ENCODE assay signal across 18 cellular contexts in the genomic region with DNA sequence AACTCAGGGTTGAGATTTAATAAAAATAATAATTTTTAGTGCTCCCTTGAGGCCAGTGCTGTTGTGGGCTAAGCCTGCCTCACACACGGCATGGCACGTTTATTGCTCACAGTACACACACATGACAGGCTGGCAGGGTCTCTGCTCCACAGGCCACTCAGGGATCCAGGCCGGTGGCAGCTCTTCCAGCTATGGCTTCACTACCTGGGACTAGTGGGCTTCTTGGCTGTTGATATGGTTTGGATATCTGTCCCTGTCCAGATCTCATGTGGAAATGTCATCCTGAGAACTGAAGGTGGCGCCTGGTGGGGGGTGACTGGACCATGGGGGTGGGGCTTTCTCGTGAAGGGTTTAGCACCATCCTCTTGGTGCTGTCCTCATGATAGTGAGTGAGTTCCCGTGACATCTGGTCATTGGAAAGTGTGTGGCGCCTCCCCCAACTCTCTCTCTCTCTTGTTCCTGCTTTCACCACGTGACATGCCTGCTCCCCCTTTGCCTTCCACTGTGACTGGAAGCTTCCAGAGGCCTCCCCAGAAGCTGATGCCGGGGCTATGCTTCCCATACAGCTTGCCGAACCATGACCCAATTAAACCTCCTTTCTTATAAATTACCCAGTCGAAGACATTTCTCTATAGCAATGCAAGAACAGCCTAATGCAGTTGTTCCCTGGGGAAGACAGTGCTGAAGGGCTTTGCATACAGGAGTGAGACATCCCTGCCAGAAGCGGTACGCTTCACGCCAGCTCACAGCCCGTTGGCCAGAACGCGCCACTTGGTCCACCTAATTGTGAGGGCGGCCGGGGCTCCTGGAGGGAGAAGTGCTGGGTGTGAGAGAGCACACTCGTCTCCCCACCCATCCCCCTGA.
"Had no signal": no experiment of that assay in that cellular context is flagged by ENCODE, and none has a peak within 500 bp of the region (broad histone marks: within the 10 kb centered on the region; RNA-seq: fewer than 3 reads in every experiment).

No MANE protein-coding gene starts in this region.

- H3K36me3 ChIP-seq: colonic mucosa, esophagus squamous epithelium, gastroesophageal sphincter, neutrophil, right lobe of liver, stomach, thoracic aorta, transverse colon had no signal

- H3K9me3 ChIP-seq: colonic mucosa, esophagus squamous epithelium, neutrophil, right lobe of liver, thoracic aorta, transverse colon had no signal

- H3K36me3 Mint-ChIP-seq: natural killer cell treated with Interleukin-12 subunit alpha and Interleukin-12 subunit beta and Interleukin-15 and Interleukin-18, amount 100 ng/mL, for 72 hours had no signal

- H3K27me3 ChIP-seq: colonic mucosa, neutrophil, right lobe of liver, transverse colon had no signal

- H3K9me3 Mint-ChIP-seq: natural killer cell treated with Interleukin-12 subunit alpha and Interleukin-12 subunit beta and Interleukin-15 and Interleukin-18, amount 100 ng/mL, for 72 hours had no signal

- H3K27ac ChIP-seq: colonic mucosa, esophagus squamous epithelium, gastroesophageal sphincter, neutrophil, right lobe of liver, skin epidermis, stomach, thoracic aorta, transverse colon had no signal

- H3K27me3 Mint-ChIP-seq: natural killer cell treated with Interleukin-12 subunit alpha and Interleukin-12 subunit beta and Interleukin-15 and Interleukin-18, amount 100 ng/mL, for 72 hours had no signal

- ATAC-seq: gastroesophageal sphincter, left lobe of liver, right lobe of liver had no signal

- DNase-seq: colonic mucosa; dermis blood vessel endothelial cell; esophagus squamous epithelium; foreskin fibroblast; glutamatergic neuron; islet precursor cell; right lobe of liver; stimulated activated CD4-positive, alpha-beta T cell treated with anti-CD3 and anti-CD28 coated beads, Interleukin-12 subunit alpha, Interleukin-12 subunit beta, amount 100 ng/mL, for 4 hours; stimulated activated naive CD4-positive, alpha-beta T cell; stomach; substantia nigra; transverse colon had no signal

- H3K4me3 ChIP-seq: colonic mucosa, esophagus squamous epithelium, gastroesophageal sphincter, right lobe of liver, skin epidermis, stomach, thoracic aorta, transverse colon had no signal

- H3K4me1 ChIP-seq: colonic mucosa, esophagus squamous epithelium, gastroesophageal sphincter, right lobe of liver, stomach, transverse colon had no signal

- H3K4me3 Mint-ChIP-seq: natural killer cell treated with Interleukin-12 subunit alpha and Interleukin-12 subunit beta and Interleukin-15 and Interleukin-18, amount 100 ng/mL, for 72 hours had no signal

- H3K27ac Mint-ChIP-seq: natural killer cell treated with Interleukin-12 subunit alpha and Interleukin-12 subunit beta and Interleukin-15 and Interleukin-18, amount 100 ng/mL, for 72 hours had no signal
